ENCODE assay signal across 8 cellular contexts in genomic region chr20:63699466-63700198, GRCh38. TPM values are rescaled to one million over a fixed set of nuclear protein-coding genes. Genes with fewer than 3 reads are reported as not detected.
A peak's percentile ranks its signal among the peaks of the same experiment; 100 is the strongest.
DNase-seq lines count a peak whose midpoint lies in the region; FAIRE-seq and TF ChIP-seq lines count a peak whose summit lies in the region.

No MANE protein-coding gene starts in this region.

- H3K9me3 ChIP-seq in adipocyte (ENCODE audit: control insufficient read depth, low read length) (no peaks in the 10 kb centered on the region), tibial artery (no peaks in the 10 kb centered on the region)

- TF ChIP-seq CTCF in tibial artery (IDR thresholded peaks at IDR 0.05) = no peak

- DNase-seq in activated CD4-positive, alpha-beta T cell treated with anti-CD3 and anti-CD28 coated beads for 48 hours = peak; percentile 3
- no peak for DNase-seq in activated CD4-positive, alpha-beta T cell treated with anti-CD3 and anti-CD28 coated beads for 1 hour
- DNase-seq in adipocyte (ENCODE audit: low read depth) = no peak
- DNase-seq in islet precursor cell = peak; percentile 46
- DNase-seq in tibial artery = peak in 1 of 2 donors; percentile 67
- no peak for DNase-seq in CD1c-positive myeloid dendritic cell (ENCODE audit: extremely low spot score)
- DNase-seq in stimulated activated CD8-positive, alpha-beta memory T cell treated with anti-CD3 and anti-CD28 coated beads, Interleukin-4, amount 100 ng/mL, for 48 hours = no peak
- no peak for DNase-seq in frontal cortex (ENCODE audit: low spot score in 2 of 2)

- H3K4me1 ChIP-seq in adipocyte (ENCODE audit: control insufficient read depth, insufficient read depth, low read length) = peaks cover 39% of the 10 kb centered on the region
- peaks cover 0 to 43% (median 34%) of the 10 kb centered on the region in 4 donors for H3K4me1 ChIP-seq in tibial artery

- intact Hi-C loops in tibial artery (cut with DNase I; ENCODE audit: low total_unique reads) = no loop called here

- peak overlapping the region; percentile 47 to 56 for H3K27ac ChIP-seq in tibial artery

- no peaks in the 10 kb centered on the region for H3K27me3 ChIP-seq in adipocyte (replicated peaks; ENCODE audit: control insufficient read depth, insufficient read depth, low read length)
- no peaks in the 10 kb centered on the region for H3K27me3 ChIP-seq in tibial artery

- H3K9ac ChIP-seq in adipocyte (ENCODE audit: low read length) = peak overlapping the region; percentile 83

- H3K36me3 ChIP-seq in adipocyte (ENCODE audit: control insufficient read depth, insufficient read depth, low read length, severe bottlenecking) = peaks cover 12% of the 10 kb centered on the region
- H3K36me3 ChIP-seq in tibial artery = peaks cover 0 to 52% (median 49%) of the 10 kb centered on the region in 3 donors

- H3K4me3 ChIP-seq in adipocyte (ENCODE audit: low read length) = no peak overlapping the region
- no peak overlapping the region for H3K4me3 ChIP-seq in tibial artery

- no peak for FAIRE-seq in frontal cortex (lab: Jason Lieb, UNC)

RNA-seq across cellular contexts. Expression of gene TNFRSF6B, which starts 3.2 kb away (rescaled TPM):
- total RNA-seq in frontal cortex = not detected

RNA-seq across cellular contexts. Expression of gene ARFRP1, which starts 8.1 kb away (rescaled TPM):
- 18.3 TPM for total RNA-seq in frontal cortex

RNA-seq across cellular contexts. Expression of gene ZGPAT, which starts 8.2 kb away (rescaled TPM):
- 6.5 TPM for total RNA-seq in frontal cortex

RNA-seq across cellular contexts. Expression of gene LIME1, which starts 36.8 kb away (rescaled TPM):
- total RNA-seq in frontal cortex = 4.9 TPM

RNA-seq across cellular contexts. Expression of gene SLC2A4RG, which starts 39.9 kb away (rescaled TPM):
- total RNA-seq in frontal cortex = 1.2 TPM

Comparison
In these comparisons a context has a peak if more than half of its experiments do, and no peak if none do; other contexts are left out.
1. DNase-seq: peak in activated CD4-positive, alpha-beta T cell treated with anti-CD3 and anti-CD28 coated beads for 48 hours (single experiment) and islet precursor cell (single experiment); none in activated CD4-positive, alpha-beta T cell treated with anti-CD3 and anti-CD28 coated beads for 1 hour (single experiment), adipocyte (single experiment), CD1c-positive myeloid dendritic cell (single experiment), stimulated activated CD8-positive, alpha-beta memory T cell treated with anti-CD3 and anti-CD28 coated beads, Interleukin-4, amount 100 ng/mL, for 48 hours (single experiment) and frontal cortex (0 of 2).